Comparison of ENCODE assay signal across 27 cellular contexts in the genomic region with DNA sequence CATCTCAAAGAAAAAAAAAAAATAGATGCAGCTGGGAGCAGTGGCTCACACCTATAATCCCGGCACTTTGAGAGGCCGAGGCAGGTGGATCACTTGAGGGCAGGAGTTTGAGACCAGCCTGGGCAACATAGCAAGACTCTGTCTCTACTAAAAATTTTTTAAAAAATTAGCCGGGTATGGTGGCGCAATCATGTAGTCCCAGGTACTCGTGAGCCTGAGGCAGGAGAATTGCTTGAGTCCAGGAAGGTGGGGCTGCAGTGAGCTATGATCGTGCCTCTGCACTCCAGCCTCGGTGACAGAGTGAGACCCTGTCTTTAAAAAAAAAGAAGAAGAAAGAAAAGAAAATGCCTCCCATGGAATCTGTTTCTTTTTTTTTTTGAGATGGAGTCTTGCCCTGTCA.
"Had no signal": no experiment of that assay in that cellular context is flagged by ENCODE, and none has a peak within 500 bp of the region (broad histone marks: within the 10 kb centered on the region; RNA-seq: fewer than 3 reads in every experiment).

No MANE protein-coding gene starts in this region.

- H3K4me3 Mint-ChIP-seq: naive thymus-derived CD8-positive, alpha-beta T cell; stimulated activated naive B cell treated with anti-CD40 and anti-IgM and Interleukin-4, amounts not matched to agents 10 μg/mL and 1 μg/mL and 100 μg/mL, for 72 hours; stimulated activated naive CD8-positive, alpha-beta T cell treated with anti-CD3 and anti-CD28 coated beads, Interleukin-15, Interleukin-2, amounts not matched to agents 100 ng/mL and 50 ng/mL, for 24 hours had no signal

- DNase-seq: dorsolateral prefrontal cortex; effector CD4-positive, alpha-beta T cell; foreskin fibroblast; heart left ventricle; kidney; mesenchymal stem cell; midbrain; naive thymus-derived CD8-positive, alpha-beta T cell; occipital lobe; ovary; posterior cingulate gyrus; retina; right lobe of liver; small intestine; stimulated activated CD4-positive, alpha-beta T cell treated with anti-CD3 and anti-CD28 coated beads, Interleukin-15, amount 100 ng/mL, for 24 hours; stimulated activated CD4-positive, alpha-beta T cell treated with anti-CD3 and anti-CD28 coated beads, Interleukin-2, amount 100 ng/mL, for 48 hours; stimulated activated naive B cell treated with anti-CD40 and anti-IgM and Interleukin-4, amounts not matched to agents 10 μg/mL and 1 μg/mL and 100 μg/mL, for 72 hours; transverse colon had no signal

- H3K9me3 ChIP-seq: gastroesophageal sphincter, heart left ventricle, ovary, right lobe of liver, thoracic aorta, transverse colon had no signal

- H3K9me3 Mint-ChIP-seq: naive thymus-derived CD8-positive, alpha-beta T cell; stimulated activated naive B cell treated with anti-CD40 and anti-IgM and Interleukin-4, amounts not matched to agents 10 μg/mL and 1 μg/mL and 100 μg/mL, for 72 hours; stimulated activated naive CD8-positive, alpha-beta T cell treated with anti-CD3 and anti-CD28 coated beads, Interleukin-15, Interleukin-2, amounts not matched to agents 100 ng/mL and 50 ng/mL, for 24 hours had no signal

- H3K36me3 ChIP-seq: gastroesophageal sphincter, heart left ventricle, ovary, right lobe of liver, thoracic aorta, transverse colon had no signal

- H3K4me2 ChIP-seq: hepatocyte had no signal

- H3K27me3 ChIP-seq: dorsolateral prefrontal cortex, gastroesophageal sphincter, heart left ventricle, hepatocyte, ovary, right lobe of liver, transverse colon had no signal

- FAIRE-seq: colon, kidney, small intestine had no signal

- H3K36me3 Mint-ChIP-seq: naive thymus-derived CD8-positive, alpha-beta T cell had no signal

- ATAC-seq: esophagus mucosa; gastroesophageal sphincter; heart left ventricle; left lobe of liver; naive thymus-derived CD8-positive, alpha-beta T cell; right lobe of liver; stimulated activated naive B cell treated with anti-CD40 and anti-IgM and Interleukin-4, amounts not matched to agents 10 μg/mL and 1 μg/mL and 100 μg/mL, for 72 hours had no signal

- H3K27ac Mint-ChIP-seq: stimulated activated naive B cell treated with anti-CD40 and anti-IgM and Interleukin-4, amounts not matched to agents 10 μg/mL and 1 μg/mL and 100 μg/mL, for 72 hours; stimulated activated naive CD8-positive, alpha-beta T cell treated with anti-CD3 and anti-CD28 coated beads, Interleukin-15, Interleukin-2, amounts not matched to agents 100 ng/mL and 50 ng/mL, for 24 hours had no signal

- H3K27ac ChIP-seq: epithelial cell of prostate, hepatocyte, ovary, right lobe of liver, thoracic aorta, transverse colon had no signal

- H2AFZ ChIP-seq: hepatocyte had no signal

- H3K4me3 ChIP-seq: dorsolateral prefrontal cortex, gastroesophageal sphincter, heart left ventricle, hepatocyte, lung, ovary, right lobe of liver, thoracic aorta, transverse colon had no signal
